8 cellular contexts compared by ENCODE assay signal in genomic region chr11:3905080-3905953, GRCh38. TPM values are rescaled to one million over a fixed set of nuclear protein-coding genes. Genes with fewer than 3 reads are reported as not detected.
DNase-seq lines count a peak whose midpoint lies in the region; ATAC-seq and TF ChIP-seq lines count a peak whose summit lies in the region.

No MANE protein-coding gene starts in this region.

- peak overlapping the region; percentile 20 to 71 for H3K27ac ChIP-seq in left lung

- TF ChIP-seq CTCF in left lung (IDR thresholded peaks at IDR 0.05): no peak

- H3K9me3 Mint-ChIP-seq in activated naive CD8-positive, alpha-beta T cell treated with anti-CD3 and anti-CD28 coated beads for 36 hours: no peaks in the 10 kb centered on the region

- H3K4me1 ChIP-seq in left lung: peaks cover 4 to 64% of the 10 kb centered on the region in 2 donors

- no peaks in the 10 kb centered on the region for H3K27me3 Mint-ChIP-seq in activated naive CD8-positive, alpha-beta T cell treated with anti-CD3 and anti-CD28 coated beads for 36 hours

- H3K4me1 Mint-ChIP-seq in activated naive CD8-positive, alpha-beta T cell treated with anti-CD3 and anti-CD28 coated beads for 36 hours: peaks cover 69% of the 10 kb centered on the region

- DNase-seq in SIG-M5 treated with dmso at 0.1 percent for 504 hours (lab: John Stamatoyannopoulos, UW; ENCODE audit: unreplicated experiment) (peak; percentile 80), left lung (no peak), NCI-H1930 (lab: John Stamatoyannopoulos, UW) (no peak), dermis blood vessel endothelial cell (no peak)
- peak; percentile 67 for DNase-seq in activated naive CD8-positive, alpha-beta T cell treated with anti-CD3 and anti-CD28 coated beads for 36 hours
- DNase-seq in stimulated activated CD8-positive, alpha-beta memory T cell treated with anti-CD3 and anti-CD28 coated beads, Interleukin-4, amount 100 ng/mL, for 4 hours (ENCODE audit: low read depth in 2 of 2, low spot score in 1 of 2): peak; percentile 23 to 43

- H3K27me3 ChIP-seq in left lung: no peaks in the 10 kb centered on the region

- H3K36me3 Mint-ChIP-seq in activated naive CD8-positive, alpha-beta T cell treated with anti-CD3 and anti-CD28 coated beads for 36 hours: peaks cover 3% of the 10 kb centered on the region

- ATAC-seq in GM18498 (IDR thresholded peaks at IDR 0.05; ENCODE audit: unreplicated experiment) (peak; percentile 88), HG02973 (IDR thresholded peaks at IDR 0.05; ENCODE audit: unreplicated experiment) (peak; percentile 85), left lung (peak; percentile 87)

- no peaks in the 10 kb centered on the region for H3K36me3 ChIP-seq in left lung

- H3K4me3 ChIP-seq in left lung: no peak overlapping the region

- H3K9me3 ChIP-seq in left lung: no peaks in the 10 kb centered on the region

- intact Hi-C loops in left lung (cut with DNase I): no loop called here

- peak overlapping the region; percentile 40 for H3K4me3 Mint-ChIP-seq in activated naive CD8-positive, alpha-beta T cell treated with anti-CD3 and anti-CD28 coated beads for 36 hours

- H3K27ac Mint-ChIP-seq in activated naive CD8-positive, alpha-beta T cell treated with anti-CD3 and anti-CD28 coated beads for 36 hours: peak overlapping the region; percentile 59

RNA-seq across cellular contexts. Expression of gene STIM1, which starts 49.9 kb away (rescaled TPM):
- total RNA-seq in activated naive CD8-positive, alpha-beta T cell treated with anti-CD3 and anti-CD28 coated beads for 36 hours: 10 to 100 TPM; 49.4 to 55.4 TPM
- total RNA-seq in left lung (10 to 100 TPM; 50.9 to 52.9 TPM), dermis blood vessel endothelial cell (31.5 and 39.3 TPM in 2 replicates)

Comparison
In these comparisons a context has a peak if more than half of its experiments do, and no peak if none do; other contexts are left out.
1. DNase-seq: peak in SIG-M5 treated with dmso at 0.1 percent for 504 hours (single experiment), activated naive CD8-positive, alpha-beta T cell treated with anti-CD3 and anti-CD28 coated beads for 36 hours (single experiment) and stimulated activated CD8-positive, alpha-beta memory T cell treated with anti-CD3 and anti-CD28 coated beads, Interleukin-4, amount 100 ng/mL, for 4 hours (2 of 2); none in left lung (0 of 2), NCI-H1930 (0 of 2) and dermis blood vessel endothelial cell (single experiment).
2. Peak in every context shown above with its lines, with median percentiles within 50 percentile points of each other: ATAC-seq.